In genomic region chr11:63931876-63932275, GRCh38 we compare ENCODE assay signal across 18 cellular contexts. TPM values are rescaled to one million over a fixed set of nuclear protein-coding genes. Genes with fewer than 3 reads are reported as not detected.
DNase-seq lines count a peak whose midpoint lies in the region; ATAC-seq and TF ChIP-seq lines count a peak whose summit lies in the region.
"Had no signal": no experiment of that assay in that cellular context is flagged by ENCODE, and none has a peak within 500 bp of the region (broad histone marks: within the 10 kb centered on the region; RNA-seq: fewer than 3 reads in every experiment).

No MANE protein-coding gene starts in this region.

- H4K20me1 ChIP-seq in GM23338 (replicated peaks; ENCODE audit: insufficient read depth) (no peaks in the 10 kb centered on the region), neural progenitor cell (ENCODE audit: low read depth) (no peaks in the 10 kb centered on the region), MM.1S (ENCODE audit: insufficient read depth, low read length) (no peaks in the 10 kb centered on the region)

- H3K27me3 Mint-ChIP-seq in GM23338 (ENCODE audit: insufficient read depth, low read depth, poor library complexity) (peaks cover 15% of the 10 kb centered on the region), neural progenitor cell (ENCODE audit: insufficient read depth, low read depth) (peaks cover 24% of the 10 kb centered on the region)

- intact Hi-C loops in dorsolateral prefrontal cortex (cut with DNase I) (no loop called here), aorta (cut with DNase I) (no loop called here)

- H3K9me3 ChIP-seq in neural progenitor cell (ENCODE audit: low read depth), result no peaks in the 10 kb centered on the region
- H3K9me3 ChIP-seq in MM.1S (replicated peaks; ENCODE audit: insufficient read depth, low read length), result no peaks in the 10 kb centered on the region
- no peaks in the 10 kb centered on the region for H3K9me3 ChIP-seq in aorta (ENCODE audit: control insufficient read depth, low read length)
- H3K9me3 ChIP-seq: Peyer's patch had no signal

- H3K4me1 ChIP-seq in GM23338 (ENCODE audit: insufficient read depth) (no peaks in the 10 kb centered on the region), neural progenitor cell (no peaks in the 10 kb centered on the region), MM.1S (ENCODE audit: low read length) (no peaks in the 10 kb centered on the region), aorta (ENCODE audit: control insufficient read depth in 1 of 2, insufficient read depth in 2 of 2, low read length in 2 of 2) (no peaks in the 10 kb centered on the region)
- H3K4me1 ChIP-seq: Peyer's patch had no signal

- 0 out of 2 replicates have a peak, but pooled peaks cover 3% of the 10 kb centered on the region for H3F3A ChIP-seq in GM23338 (replicated peaks; ENCODE audit: low read depth)
- H3F3A ChIP-seq in neural progenitor cell (ENCODE audit: low read depth), result no peaks in the 10 kb centered on the region
- H3F3A ChIP-seq in MM.1S (ENCODE audit: insufficient read depth, low read length), result no peaks in the 10 kb centered on the region

- H3K27me3 ChIP-seq in GM23338 (ENCODE audit: insufficient read depth), result peaks cover 25% of the 10 kb centered on the region
- H3K27me3 ChIP-seq in dorsolateral prefrontal cortex, result no peaks in the 10 kb centered on the region
- peaks cover 7% of the 10 kb centered on the region for H3K27me3 ChIP-seq in neural progenitor cell
- H3K27me3 ChIP-seq in H7 (ENCODE audit: control insufficient read depth, insufficient read depth, low read length), result peaks cover 3% of the 10 kb centered on the region
- peaks cover 11% of the 10 kb centered on the region; the same call in 1 of the 2 replicates for H3K27me3 ChIP-seq in MM.1S (replicated peaks; ENCODE audit: insufficient read depth, low read length)
- H3K27me3 ChIP-seq in aorta (ENCODE audit: control insufficient read depth in 1 of 2, insufficient read depth in 2 of 2, low read length in 1 of 2), result no peaks in the 10 kb centered on the region
- H3K27me3 ChIP-seq: Peyer's patch had no signal

- H3K4me2 ChIP-seq in GM23338 (no peak overlapping the region), neural progenitor cell (no peak overlapping the region), MM.1S (ENCODE audit: low read depth, low read length) (no peak overlapping the region)

- no peak overlapping the region for H3K27ac Mint-ChIP-seq in GM23338
- H3K27ac Mint-ChIP-seq in neural progenitor cell, result peak overlapping the region; percentile 62
- H3K27ac Mint-ChIP-seq: HFFc6 had no signal

- H2AFZ ChIP-seq in GM23338 (peak overlapping the region; percentile 87), neural progenitor cell (replicated peaks) (peak overlapping the region; percentile 34), MM.1S (ENCODE audit: low read length) (no peak overlapping the region)

- H3K4me3 Mint-ChIP-seq in GM23338, result no peak overlapping the region
- peak overlapping the region; percentile 23 for H3K4me3 Mint-ChIP-seq in neural progenitor cell
- H3K4me3 Mint-ChIP-seq: H9, HFFc6 had no signal

- H3K9ac ChIP-seq in neural progenitor cell (no peak overlapping the region), MM.1S (ENCODE audit: low read length) (no peak overlapping the region)

- H3K36me3 Mint-ChIP-seq in GM23338 (ENCODE audit: low read depth) (no peaks in the 10 kb centered on the region), neural progenitor cell (no peaks in the 10 kb centered on the region)

- H3K4me3 ChIP-seq in GM23338, result no peak overlapping the region
- H3K4me3 ChIP-seq in dorsolateral prefrontal cortex, result no peak overlapping the region
- no peak overlapping the region for H3K4me3 ChIP-seq in neural progenitor cell
- no peak overlapping the region for H3K4me3 ChIP-seq in H7 (ENCODE audit: insufficient read depth, low read depth, low read length)
- no peak overlapping the region for H3K4me3 ChIP-seq in MM.1S (ENCODE audit: low read length)
- H3K4me3 ChIP-seq in aorta (ENCODE audit: low read length in 2 of 2), result no peak overlapping the region
- H3K4me3 ChIP-seq: Peyer's patch had no signal

- H3K9me2 ChIP-seq in GM23338 (ENCODE audit: insufficient read depth) (no peaks in the 10 kb centered on the region), MM.1S (replicated peaks; ENCODE audit: insufficient read depth, low read length) (no peaks in the 10 kb centered on the region)

- H3K9me3 Mint-ChIP-seq in GM23338 (no peaks in the 10 kb centered on the region), neural progenitor cell (peaks cover 2% of the 10 kb centered on the region)
- H3K9me3 Mint-ChIP-seq: H9, HFFc6 had no signal

- no peaks in the 10 kb centered on the region for H3K36me3 ChIP-seq in GM23338 (ENCODE audit: insufficient read depth)
- H3K36me3 ChIP-seq in neural progenitor cell, result no peaks in the 10 kb centered on the region
- no peaks in the 10 kb centered on the region for H3K36me3 ChIP-seq in H7 (replicated peaks; ENCODE audit: control insufficient read depth, insufficient read depth, low read length)
- H3K36me3 ChIP-seq in MM.1S (replicated peaks; ENCODE audit: insufficient read depth, low read length), result no peaks in the 10 kb centered on the region
- no peaks in the 10 kb centered on the region for H3K36me3 ChIP-seq in aorta (ENCODE audit: control insufficient read depth in 1 of 2, insufficient read depth in 2 of 2, low read length in 1 of 2)
- H3K36me3 ChIP-seq: Peyer's patch had no signal

- H3K4me1 Mint-ChIP-seq in GM23338, result peaks cover 7% of the 10 kb centered on the region; the same call in 2 of the 3 replicates
- H3K4me1 Mint-ChIP-seq in neural progenitor cell, result peaks cover 7% of the 10 kb centered on the region

- ATAC-seq in GM23338 (peak; percentile 31; the same call in 2 of the 3 replicates), aorta (ENCODE audit: low FRiP score) (no peak)
- ATAC-seq: SK-N-SH treated with all-trans-retinoic acid at 6 μM for 48 hours had no signal

- WGBS in aorta, 2 donors, result 91% methylated on average over 12 of the region's 12 CpGs

- no peak for DNase-seq in GM23338 (ENCODE audit: low spot score)
- peak in 6 of 10 donors; percentile 68 to 89 (median 83) for DNase-seq in dorsolateral prefrontal cortex
- DNase-seq in neural progenitor cell (ENCODE audit: low spot score), result no peak
- DNase-seq in superior temporal gyrus (ENCODE audit: extremely low spot score), result peak; percentile 48
- DNase-seq in H7, result no peak
- DNase-seq in MM.1S, result no peak
- DNase-seq in aorta, result no peak
- DNase-seq: DMS79, H9, HFFc6, KBM-7, NCI-H1092 treated with DMSO at 0.1 percent for 48 hours, NCI-H146, NCI-H2029, NCI-H524 treated with DMSO at 0.1 percent for 48 hours, NCI-H82, Peyer's patch had no signal

- TF ChIP-seq CTCF in GM23338 (conservative IDR thresholded peaks at IDR 0.05; ENCODE audit: low read depth in 2 of 2) (no peak), dorsolateral prefrontal cortex (IDR thresholded peaks at IDR 0.05 in 54 of 56, conservative IDR thresholded peaks at IDR 0.05 in 2 of 56; ENCODE audit: low read depth in 1 of 56, partially characterized antibody in 56 of 56) (no peak), neural progenitor cell (IDR thresholded peaks at IDR 0.05) (no peak), MM.1S (IDR thresholded peaks at IDR 0.05; ENCODE audit: low read length) (no peak)

- H3K79me2 ChIP-seq in GM23338 (replicated peaks; ENCODE audit: insufficient read depth) (no peaks in the 10 kb centered on the region), neural progenitor cell (ENCODE audit: low read depth) (no peaks in the 10 kb centered on the region), MM.1S (ENCODE audit: low read length) (no peaks in the 10 kb centered on the region)

- H3K27ac ChIP-seq in GM23338 (ENCODE audit: low read depth) (no peak overlapping the region), dorsolateral prefrontal cortex (peak overlapping the region in 10 of 59 donors; percentile 3 to 66 (median 24)), neural progenitor cell (no peak overlapping the region), MM.1S (ENCODE audit: low read length) (no peak overlapping the region), aorta (ENCODE audit: low read depth in 1 of 2, low read length in 2 of 2) (no peak overlapping the region)
- H3K27ac ChIP-seq: Peyer's patch had no signal

TF ChIP-seq in GM23338, 12 proteins besides CTCF, POLR2A, EP300 and RAD21:
- TF ChIP-seq JUNB (IDR thresholded peaks at IDR 0.05; ENCODE audit: unreplicated experiment) (no peak), NANOG (IDR thresholded peaks at IDR 0.05; ENCODE audit: borderline replicate concordance) (no peak), CREB1 (CRISPR knock-in tag; IDR thresholded peaks at IDR 0.05; ENCODE audit: low read depth) (no peak)

RNA-seq across cellular contexts. Expression of gene NAA40, which starts 6.9 kb away (rescaled TPM):
- 24.6 and 26.8 TPM in 2 replicates for total RNA-seq in GM23338 (2014; rRNA removed; shearing (Covaris generic))
- 10.1 and 12.1 TPM in 2 replicates for polyA plus RNA-seq in GM23338 (2016; fragmentation: Nextera tagmentation; extraction: Ambion mirVana)
- 10 to 100 TPM; 18.7 to 46.0 (median 26.4) TPM for total RNA-seq in dorsolateral prefrontal cortex
- total RNA-seq in neural progenitor cell (ENCODE audit: low replicate concordance), result 38.7 and 40.4 TPM in 2 replicates
- total RNA-seq in H7 (2014; rRNA removed; shearing (Covaris generic)), result 13.8 and 15.0 TPM in 2 replicates
- total RNA-seq in aorta, result 10 to 100 TPM; 16.1 to 26.9 TPM
- 10 to 100 TPM in 1 of 2 donors, 1 to 10 TPM in 1; 5.3 to 20.7 TPM for polyA plus RNA-seq in aorta

RNA-seq across cellular contexts. Expression of gene RCOR2, which starts 14.9 kb away (rescaled TPM):
- 60.1 and 66.9 TPM in 2 replicates for total RNA-seq in GM23338 (2014; rRNA removed; shearing (Covaris generic))
- polyA plus RNA-seq in GM23338 (2016; fragmentation: Nextera tagmentation; extraction: Ambion mirVana) (4.7 and 5.5 TPM in 2 replicates), aorta (1 to 10 TPM in 1 of 2 donors, under 1 TPM in 1; 0.63 to 1.9 TPM)
- total RNA-seq in dorsolateral prefrontal cortex (10 to 100 TPM in 73 of 120 experiments, 1 to 10 TPM in 47; 4.7 to 20.2 (median 10.9) TPM), neural progenitor cell (ENCODE audit: low replicate concordance) (70.6 and 139 TPM in 2 replicates), aorta (1 to 10 TPM in 1 of 2 donors, under 1 TPM in 1; 0.78 to 4.8 TPM)
- total RNA-seq in H7 (2014; rRNA removed; shearing (Covaris generic)), result 63.5 and 66.8 TPM in 2 replicates

RNA-seq across cellular contexts. Expression of gene COX8A, which starts 42.5 kb away (rescaled TPM):
- 385 and 427 TPM in 2 replicates for total RNA-seq in GM23338 (2014; rRNA removed; shearing (Covaris generic))
- polyA plus RNA-seq in GM23338 (2016; fragmentation: Nextera tagmentation; extraction: Ambion mirVana), result 483 and 516 TPM in 2 replicates
- 100 to 1,000 TPM; 169 to 367 (median 264) TPM for total RNA-seq in dorsolateral prefrontal cortex
- total RNA-seq in neural progenitor cell (ENCODE audit: low replicate concordance), result 86.0 and 337 TPM in 2 replicates
- 836 and 1,175 TPM in 2 replicates for total RNA-seq in H7 (2014; rRNA removed; shearing (Covaris generic))
- total RNA-seq in aorta, result 100 to 1,000 TPM; 135 to 175 TPM
- polyA plus RNA-seq in aorta, result 100 to 1,000 TPM; 499 to 669 TPM

RNA-seq across cellular contexts. Expression of gene OTUB1, which starts 54.4 kb away (rescaled TPM):
- total RNA-seq in GM23338 (2014; rRNA removed; shearing (Covaris generic)), result 94.7 and 122 TPM in 2 replicates
- polyA plus RNA-seq in GM23338 (2016; fragmentation: Nextera tagmentation; extraction: Ambion mirVana), result 193 and 207 TPM in 2 replicates
- 100 to 1,000 TPM in 104 of 120 experiments, 10 to 100 TPM in 16; 68.7 to 167 (median 128) TPM for total RNA-seq in dorsolateral prefrontal cortex
- total RNA-seq in neural progenitor cell (ENCODE audit: low replicate concordance), result 51.3 and 84.8 TPM in 2 replicates
- total RNA-seq in H7 (2014; rRNA removed; shearing (Covaris generic)), result 76.6 and 77.4 TPM in 2 replicates
- total RNA-seq in aorta, result 10 to 100 TPM; 37.0 to 42.1 TPM
- polyA plus RNA-seq in aorta, result 10 to 100 TPM; 37.7 to 67.9 TPM

Comparison
In these comparisons a context has a peak if more than half of its experiments do, and no peak if none do; other contexts are left out.
1. DNase-seq: peak in dorsolateral prefrontal cortex (6 of 10) and superior temporal gyrus (single experiment); none in GM23338 (single experiment), neural progenitor cell (single experiment), H7 (single experiment), MM.1S (single experiment) and aorta (0 of 2).